In genomic region chr2:64323192-64323591, GRCh38 we compare ENCODE assay signal across 26 cellular contexts.
DNase-seq lines count a peak whose midpoint lies in the region; ATAC-seq, FAIRE-seq and TF ChIP-seq lines count a peak whose summit lies in the region.
"Had no signal": no experiment of that assay in that cellular context is flagged by ENCODE, and none has a peak within 500 bp of the region (broad histone marks: within the 10 kb centered on the region; RNA-seq: fewer than 3 reads in every experiment).

No MANE protein-coding gene starts in this region.

- no peak overlapping the region for H3K23ac ChIP-seq in H1 (ENCODE audit: insufficient read length)

- BruUV-seq in mammary epithelial cell (replicated peaks; lab: Mats Ljungman, UMichigan) = no TSS peak

- H2BK12ac ChIP-seq in H1 (ENCODE audit: low read depth, low read length) = peak overlapping the region; percentile 85; the same call in 1 of the 2 replicates

- H4K20me1 ChIP-seq in H1 (replicated peaks in 1 of 2; ENCODE audit: control insufficient read depth in 1 of 2, insufficient read depth in 2 of 2, low read length in 2 of 2) (no peaks in the 10 kb centered on the region), mammary epithelial cell (ENCODE audit: insufficient read depth, low read length) (no peaks in the 10 kb centered on the region)

- H3K4me3 Mint-ChIP-seq in CD8-positive, alpha-beta T cell = no peak overlapping the region
- H3K4me3 Mint-ChIP-seq: CD4-positive, alpha-beta T cell; H9 had no signal

- no peak for TF ChIP-seq POLR2A in H1 (IDR thresholded peaks at IDR 0.05; ENCODE audit: control extremely low read depth in 1 of 2, low read depth in 2 of 2, low read length in 2 of 2)
- no peak for TF ChIP-seq POLR2A in prostate gland (IDR thresholded peaks at IDR 0.05)

- no peak overlapping the region for H2AK5ac ChIP-seq in H1 (ENCODE audit: low read depth, low read length)

- no peak overlapping the region for H2BK20ac ChIP-seq in H1 (ENCODE audit: low read length)

- no peak overlapping the region for H4K5ac ChIP-seq in H1 (ENCODE audit: insufficient read length, low read depth, low read length)

- H3K23me2 ChIP-seq in H1 (ENCODE audit: low read depth, low read length) = no peaks in the 10 kb centered on the region; the same call in 1 of the 2 replicates

- intact Hi-C loops in prostate gland (cut with DNase I) = no loop called here
- intact Hi-C loops in mammary epithelial cell (cut with micrococcal nuclease) = no loop called here
- intact Hi-C loops in cardiac septum (cut with DNase I) = no loop called here
- intact Hi-C loops in CD8-positive, alpha-beta T cell (cut with DNase I, micrococcal nuclease) = loop anchor here in 1 of 2 experiments (10.0 kb wide), 2 partner anchors 322 to 732 kb away; partner anchors contain the start of gene CEP68

- TF ChIP-seq RAD21 in H1 (IDR thresholded peaks at IDR 0.05 in 1 of 2, conservative IDR thresholded peaks at IDR 0.05 in 1 of 2; ENCODE audit: low read depth in 2 of 2, low read length in 2 of 2) = no peak

- in situ Hi-C loops in mammary epithelial cell (cut with MboI; ENCODE audit: low sequenced_read_pairs in 2 of 2) = loop anchor here in 1 of 2 donors (10.0 kb wide), 1 partner anchor 562 kb away; no protein-coding TSS in a partner anchor

- no peak overlapping the region for H3K4ac ChIP-seq in H1 (replicated peaks; ENCODE audit: insufficient read length, low read depth, low read length)

- peak; percentile 49 for DNase-seq in HT-29 (ENCODE audit: low spot score)
- peak in 1 of 2 experiments; percentile 24 for DNase-seq in H1 (ENCODE audit: low read depth in 1 of 2, low spot score in 2 of 2)
- DNase-seq in prostate gland (ENCODE audit: low spot score) = peak; percentile 47
- no peak for DNase-seq in mammary epithelial cell
- no peak for DNase-seq in cardiac septum (ENCODE audit: low spot score)
- DNase-seq in CD8-positive, alpha-beta T cell = no peak
- DNase-seq: CD4-positive, alpha-beta T cell; COR-L47; DMS 273 treated with DMSO at 0.1 percent for 48 hours; DMS79; EL; GDM1; GM23248; H9; KBM-7; MV-4-11; NCI-H1105; NCI-H1436 treated with DMSO at 0.1 percent for 48 hours; NCI-H187 treated with DMSO at 0.1 percent for 48 hours; NCI-H2107; NCI-H526 treated with DMSO at 0.1 percent for 48 hours; PC-9; Right ventricle myocardium superior had no signal

- no peaks in the 10 kb centered on the region for H3K36me3 ChIP-seq in H1 (ENCODE audit: control insufficient read depth in 2 of 4, insufficient read depth in 4 of 4, low read length in 3 of 4)
- H3K36me3 ChIP-seq in prostate gland = no peaks in the 10 kb centered on the region
- no peaks in the 10 kb centered on the region for H3K36me3 ChIP-seq in mammary epithelial cell (ENCODE audit: insufficient read depth, low read length)
- H3K36me3 ChIP-seq in CD8-positive, alpha-beta T cell (ENCODE audit: insufficient read depth, low read length) = no peaks in the 10 kb centered on the region
- H3K36me3 ChIP-seq: SJSA1 had no signal

- CTCF ChIA-PET in H1 (lab: Charles Lee; ENCODE audit: partially characterized antibody) (interaction anchor here (0.5 to 1.5 kb wide), 3 partner anchors 8 to 229 kb away, joined by 3 to 7 read pairs (median 3); no protein-coding TSS in a partner anchor), mammary epithelial cell (lab: Charles Lee; ENCODE audit: low non-redundant PET) (no interaction called here)
- CTCF ChIA-PET in CD8-positive, alpha-beta T cell (lab: Charles Lee) = interaction anchor here (1.5 kb wide), 1 partner anchor 7 kb away, joined by 5 read pairs; no protein-coding TSS in a partner anchor

- H2BK15ac ChIP-seq in H1 (ENCODE audit: low read length) = 0 out of 2 replicates have a peak overlapping the region, but pooled peaks have one; percentile 67

- TF ChIP-seq EP300 in H1 (IDR thresholded peaks at IDR 0.05; ENCODE audit: borderline replicate concordance in 1 of 2, low read depth in 2 of 2, low read length in 2 of 2) = no peak

- no peak overlapping the region for H3K18ac ChIP-seq in H1 (ENCODE audit: extremely low read depth, low read length)

- no peak for ATAC-seq in CD8-positive, alpha-beta T cell
- ATAC-seq: GM12878 had no signal

- peaks cover 0 to 3% of the 10 kb centered on the region in 2 experiments; a peak in 1 of 4 replicates for H3K9me3 ChIP-seq in H1 (ENCODE audit: insufficient read depth in 2 of 2, low read depth in 1 of 2, low read length in 1 of 2)
- no peaks in the 10 kb centered on the region for H3K9me3 ChIP-seq in prostate gland
- H3K9me3 ChIP-seq in mammary epithelial cell (replicated peaks; ENCODE audit: insufficient read depth, low read length) = no peaks in the 10 kb centered on the region
- H3K9me3 ChIP-seq in CD8-positive, alpha-beta T cell (ENCODE audit: low read length) = no peaks in the 10 kb centered on the region
- H3K9me3 ChIP-seq: SJSA1 had no signal

- H3K79me2 ChIP-seq in H1 (ENCODE audit: control insufficient read depth in 1 of 2, insufficient read depth in 2 of 2, low read length in 2 of 2) = no peaks in the 10 kb centered on the region
- H3K79me2 ChIP-seq in mammary epithelial cell (ENCODE audit: insufficient read depth, low read length) = no peaks in the 10 kb centered on the region

- H3K9me3 Mint-ChIP-seq in CD8-positive, alpha-beta T cell = no peaks in the 10 kb centered on the region
- H3K9me3 Mint-ChIP-seq: CD4-positive, alpha-beta T cell had no signal

- 77% methylated on average over 5 of the region's 5 CpGs; no CpG with 5 or more reads in 1 of the 2 experiments for WGBS in H1 (ENCODE audit: extremely low coverage in 1 of 2, insufficient coverage in 1 of 2, insufficient read length in 1 of 2, insufficient replicate concordance in 2 of 2, low coverage in 1 of 2, low lambda C conversion rate in 2 of 2, missing lambda C conversion rate in 1 of 2), 2 experiments
- WGBS in prostate gland = 55% methylated on average over 5 of the region's 5 CpGs
- 20% methylated on average over 5 of the region's 5 CpGs for WGBS in mammary epithelial cell (ENCODE audit: low coverage, missing lambda C conversion rate)

- H2BK5ac ChIP-seq in H1 (ENCODE audit: low read depth, low read length) = no peak overlapping the region

- TF ChIP-seq CTCF in C4-2B (conservative IDR thresholded peaks at IDR 0.05) (no peak), H1 (IDR thresholded peaks at IDR 0.05; ENCODE audit: control extremely low read depth in 1 of 3, insufficient read depth in 1 of 3, low read depth in 1 of 3, low read length in 3 of 3) (no peak), prostate gland (IDR thresholded peaks at IDR 0.05) (no peak), mammary epithelial cell (conservative IDR thresholded peaks at IDR 0.05 in 1 of 2, IDR thresholded peaks at IDR 0.05 in 1 of 2; ENCODE audit: extremely low read depth in 1 of 2, insufficient read depth in 1 of 2, low read depth in 1 of 2, low read length in 2 of 2) (no peak)
- no peak for TF ChIP-seq CTCF in CD8-positive, alpha-beta T cell (IDR thresholded peaks at IDR 0.05)

- H3K4me3 ChIP-seq in H1 (ENCODE audit: extremely low read depth in 1 of 4, insufficient read depth in 2 of 4, low read depth in 3 of 4, low read length in 4 of 4) (no peak overlapping the region), prostate gland (no peak overlapping the region), mammary epithelial cell (replicated peaks in 1 of 3; ENCODE audit: insufficient read depth in 1 of 3, low read depth in 2 of 3, low read length in 3 of 3) (no peak overlapping the region)
- no peak overlapping the region for H3K4me3 ChIP-seq in CD8-positive, alpha-beta T cell (ENCODE audit: low read depth, low read length)
- H3K4me3 ChIP-seq: GM12878, GM23248, PC-9, SJSA1 had no signal

- no peaks in the 10 kb centered on the region for H3K27me3 Mint-ChIP-seq in CD8-positive, alpha-beta T cell (ENCODE audit: low read depth)
- H3K27me3 Mint-ChIP-seq: CD4-positive, alpha-beta T cell had no signal

- H3K27me3 ChIP-seq in H1 (replicated peaks in 1 of 4; ENCODE audit: control insufficient read depth in 3 of 4, extremely low read depth in 1 of 4, insufficient read depth in 3 of 4, low read length in 3 of 4) (peaks cover 0 to 3% (median 0%) of the 10 kb centered on the region in 4 experiments; a peak in 1 of 7 replicates), prostate gland (replicated peaks; ENCODE audit: insufficient read depth) (no peaks in the 10 kb centered on the region), mammary epithelial cell (ENCODE audit: insufficient read depth, low read length) (no peaks in the 10 kb centered on the region)
- H3K27me3 ChIP-seq in CD8-positive, alpha-beta T cell (ENCODE audit: insufficient read depth, low read length) = no peaks in the 10 kb centered on the region
- H3K27me3 ChIP-seq: SJSA1 had no signal

- no peak overlapping the region for H3K4me2 ChIP-seq in H1 (ENCODE audit: insufficient read depth in 1 of 2, low read depth in 2 of 2, low read length in 2 of 2)
- H3K4me2 ChIP-seq in mammary epithelial cell (ENCODE audit: insufficient read depth, low read depth, low read length) = no peak overlapping the region
- H3K4me2 ChIP-seq: PC-9 had no signal

- no peak for FAIRE-seq in H1 (lab: Jason Lieb, UNC)
- FAIRE-seq: GM12878 had no signal

- 0 out of 2 replicates have a peak, but pooled peaks cover 3% of the 10 kb centered on the region for H3K79me1 ChIP-seq in H1 (ENCODE audit: low read depth, low read length)

- H2AFZ ChIP-seq in H1 (ENCODE audit: low read length) (no peak overlapping the region), mammary epithelial cell (ENCODE audit: low read depth, low read length) (no peak overlapping the region)
- H2AFZ ChIP-seq: GM23248, PC-9 had no signal

- H3K9ac ChIP-seq in H1 (replicated peaks in 1 of 4; ENCODE audit: extremely low read depth in 1 of 4, low read depth in 3 of 4, low read length in 3 of 4) (no peak overlapping the region), mammary epithelial cell (ENCODE audit: insufficient read depth, low read length) (no peak overlapping the region)
- H3K9ac ChIP-seq: GM23248 had no signal

- H3K27ac ChIP-seq in C4-2B = peak overlapping the region; percentile 53
- no peak overlapping the region for H3K27ac ChIP-seq in H1 (ENCODE audit: low read depth, low read length)
- peak overlapping the region in 1 of 2 donors; percentile 61 for H3K27ac ChIP-seq in prostate gland
- no peak overlapping the region for H3K27ac ChIP-seq in mammary epithelial cell (ENCODE audit: insufficient read depth, low read depth, low read length)
- no peak overlapping the region for H3K27ac ChIP-seq in CD8-positive, alpha-beta T cell (ENCODE audit: low read depth, low read length)
- H3K27ac ChIP-seq: GM23248, PC-9, SJSA1 had no signal

- H3K56ac ChIP-seq in H1 (replicated peaks; ENCODE audit: insufficient read length, low read depth, low read length) = no peak overlapping the region

- peaks cover 54% of the 10 kb centered on the region for H3K4me1 Mint-ChIP-seq in CD8-positive, alpha-beta T cell (ENCODE audit: low read depth)

- POLR2A ChIA-PET in H1 (lab: Charles Lee; ENCODE audit: partially characterized antibody) = interaction anchor here (0.9 to 1.2 kb wide), 4 partner anchors 11 to 206 kb away, joined by 3 read pairs; no protein-coding TSS in a partner anchor
- POLR2A ChIA-PET in CD8-positive, alpha-beta T cell (lab: Charles Lee) = no interaction called here

- no peak overlapping the region for H3K14ac ChIP-seq in H1 (ENCODE audit: insufficient read length)

- no peak overlapping the region for H3K27ac Mint-ChIP-seq in CD8-positive, alpha-beta T cell
- H3K27ac Mint-ChIP-seq: CD4-positive, alpha-beta T cell had no signal

- H4K8ac ChIP-seq in H1 (ENCODE audit: extremely low read depth, insufficient read depth, low read length) = no peak overlapping the region

- H3K4me1 ChIP-seq in H1 (replicated peaks in 1 of 4; ENCODE audit: control insufficient read depth in 3 of 4, insufficient read depth in 4 of 4, low read length in 3 of 4) (peaks cover 2 to 8% (median 6%) of the 10 kb centered on the region in 4 experiments; a peak in 4 of 7 replicates), prostate gland (replicated peaks) (peaks cover 4% of the 10 kb centered on the region), mammary epithelial cell (ENCODE audit: insufficient read depth, low read length) (no peaks in the 10 kb centered on the region)
- peaks cover 32% of the 10 kb centered on the region for H3K4me1 ChIP-seq in CD8-positive, alpha-beta T cell (ENCODE audit: insufficient read depth, low read length)
- H3K4me1 ChIP-seq: SJSA1 had no signal

- H4K91ac ChIP-seq in H1 (replicated peaks; ENCODE audit: insufficient read length, low read length) = peak overlapping the region; percentile 29

- H3K36me3 Mint-ChIP-seq in CD8-positive, alpha-beta T cell = no peaks in the 10 kb centered on the region

- no peak overlapping the region for H2BK120ac ChIP-seq in H1 (replicated peaks; ENCODE audit: low read depth, low read length)

- dilution Hi-C loops in mammary epithelial cell (cut with HindIII; ENCODE audit: low sequenced_read_pairs) = no loop called here

Comparison
In these comparisons a context has a peak if more than half of its experiments do, and no peak if none do; other contexts are left out.
1. DNase-seq: peak in HT-29 (single experiment) and prostate gland (single experiment); none in mammary epithelial cell (single experiment), cardiac septum (single experiment) and CD8-positive, alpha-beta T cell (0 of 7).